ENCODE assay signal across 31 cellular contexts in genomic region chr1:173240609-173241008, GRCh38.
"Had no signal": no experiment of that assay in that cellular context is flagged by ENCODE, and none has a peak within 500 bp of the region (broad histone marks: within the 10 kb centered on the region; RNA-seq: fewer than 3 reads in every experiment).

No MANE protein-coding gene starts in this region.

- ATAC-seq: activated naive CD8-positive, alpha-beta T cell treated with anti-CD3 and anti-CD28 coated beads, Interleukin-2, amount 50 U/mL, for 24 hours; activated T-cell treated with anti-CD3 and anti-CD28 coated beads, Interleukin-2, amount 50 U/mL, for 4 hours had no signal

- H3K4me3 ChIP-seq: ascending aorta had no signal

- H3K36me3 ChIP-seq: ascending aorta had no signal

- H3K27ac ChIP-seq: ascending aorta, VCaP had no signal

- H3K27me3 ChIP-seq: ascending aorta had no signal

- H3K36me3 Mint-ChIP-seq: activated naive CD4-positive, alpha-beta T cell treated with anti-CD3 and anti-CD28 coated beads, Interleukin-2, amount 10 ng/mL, durations not matched to agents 7 days and 5 days; brain had no signal

- H3K4me1 ChIP-seq: ascending aorta had no signal

- DNase-seq: activated B cell treated with CpG ODN at 0.5 μM for 24 hours; activated CD4-positive, alpha-beta memory T cell treated with anti-CD3 and anti-CD28 coated beads for 36 hours; activated CD4-positive, alpha-beta T cell treated with anti-CD3 and anti-CD28 coated beads for 4 hours; activated CD4-positive, alpha-beta T cell treated with anti-CD3 and anti-CD28 coated beads, Interleukin-2, amount 10 ng/mL, durations not matched to agents 24 days and 14 days; activated CD4-positive, alpha-beta T cell treated with anti-CD3 and anti-CD28 coated beads, Interleukin-2, amount 50 U/mL, for 1 hour; activated CD4-positive, alpha-beta T cell treated with anti-CD3 and anti-CD28 coated beads, Interleukin-2, amount 50 U/mL, for 4 hours; activated CD4-positive, CD25-positive, alpha-beta regulatory T cell treated with anti-CD3 and anti-CD28 coated beads, Interleukin-2, amount 50 U/mL, for 72 hours; activated CD8-positive, alpha-beta memory T cell treated with anti-CD3 and anti-CD28 coated beads, Interleukin-2, amount 50 U/mL, for 4 hours; activated effector memory CD4-positive, alpha-beta T cell treated with Interleukin-2 at 50 U/mL for 16 hours; activated gamma-delta T cell; activated naive CD4-positive, alpha-beta T cell treated with anti-CD3 and anti-CD28 coated beads, Interleukin-2, amount 10 ng/mL, durations not matched to agents 7 days and 5 days; activated naive CD4-positive, alpha-beta T cell treated with Interleukin-2 at 50 U/mL for 16 hours; activated naive CD8-positive, alpha-beta T cell treated with anti-CD3 and anti-CD28 coated beads, Interleukin-2, amount 10 ng/mL, durations not matched to agents 7 days and 5 days; activated naive CD8-positive, alpha-beta T cell treated with anti-CD3 and anti-CD28 coated beads, Interleukin-2, amount 50 U/mL, for 24 hours; activated T-cell treated with anti-CD3 and anti-CD28 coated beads for 4 hours; activated T-cell treated with anti-CD3 and anti-CD28 coated beads, Interleukin-2, amount 50 U/mL, for 1 hour; activated T-cell treated with anti-CD3 and anti-CD28 coated beads, Interleukin-2, amount 50 U/mL, for 4 hours; amygdala; anterior cingulate cortex; central memory CD4-positive, alpha-beta T cell; T-helper 1 cell; T-helper 2 cell; T-helper 9 cell had no signal

- H3K27me3 Mint-ChIP-seq: activated B cell treated with CpG ODN at 0.5 μM for 24 hours; activated CD4-positive, alpha-beta memory T cell treated with anti-CD3 and anti-CD28 coated beads for 36 hours; activated CD4-positive, alpha-beta T cell treated with anti-CD3 and anti-CD28 coated beads, Interleukin-2, amount 10 ng/mL, durations not matched to agents 24 days and 14 days; activated naive CD4-positive, alpha-beta T cell treated with anti-CD3 and anti-CD28 coated beads, Interleukin-2, amount 10 ng/mL, durations not matched to agents 7 days and 5 days; activated naive CD4-positive, alpha-beta T cell treated with anti-CD3 and anti-CD28 coated beads, Interleukin-2, amount 50 U/mL, for 24 hours; activated naive CD8-positive, alpha-beta T cell; activated naive CD8-positive, alpha-beta T cell treated with anti-CD3 and anti-CD28 coated beads, Interleukin-2, amount 10 ng/mL, durations not matched to agents 7 days and 5 days; activated naive CD8-positive, alpha-beta T cell treated with anti-CD3 and anti-CD28 coated beads, Interleukin-2, amount 50 U/mL, for 24 hours had no signal

- H3K4me3 Mint-ChIP-seq: activated B cell treated with CpG ODN at 0.5 μM for 24 hours; activated CD4-positive, alpha-beta memory T cell treated with anti-CD3 and anti-CD28 coated beads for 36 hours; activated CD4-positive, alpha-beta T cell treated with anti-CD3 and anti-CD28 coated beads, Interleukin-2, amount 10 ng/mL, durations not matched to agents 24 days and 14 days; activated naive CD4-positive, alpha-beta T cell treated with anti-CD3 and anti-CD28 coated beads, Interleukin-2, amount 10 ng/mL, durations not matched to agents 7 days and 5 days; activated naive CD4-positive, alpha-beta T cell treated with anti-CD3 and anti-CD28 coated beads, Interleukin-2, amount 50 U/mL, for 24 hours; activated naive CD8-positive, alpha-beta T cell; activated naive CD8-positive, alpha-beta T cell treated with anti-CD3 and anti-CD28 coated beads, Interleukin-2, amount 10 ng/mL, durations not matched to agents 7 days and 5 days; activated naive CD8-positive, alpha-beta T cell treated with anti-CD3 and anti-CD28 coated beads, Interleukin-2, amount 50 U/mL, for 24 hours; activated T-cell treated with anti-CD3 and anti-CD28 coated beads, Interleukin-2, amount 50 U/mL, for 4 hours; brain; T-helper 1 cell treated with Interleukin-12 subunit alpha and Interleukin-12 subunit beta and Interleukin-4 antibody, amounts not matched to agents 30 μg/mL and 1 μg/mL, for 36 hours; T-helper 2 cell treated with Interferon-gamma antibody and Interleukin-4, amounts not matched to agents 5 μg/mL and 100 μg/mL, for 36 hours had no signal

- H3K27ac Mint-ChIP-seq: activated B cell treated with CpG ODN at 0.5 μM for 24 hours; activated CD4-positive, alpha-beta memory T cell treated with anti-CD3 and anti-CD28 coated beads for 36 hours; activated CD4-positive, alpha-beta T cell treated with anti-CD3 and anti-CD28 coated beads, Interleukin-2, amount 10 ng/mL, durations not matched to agents 24 days and 14 days; activated naive CD4-positive, alpha-beta T cell treated with anti-CD3 and anti-CD28 coated beads, Interleukin-2, amount 10 ng/mL, durations not matched to agents 7 days and 5 days; activated naive CD4-positive, alpha-beta T cell treated with anti-CD3 and anti-CD28 coated beads, Interleukin-2, amount 50 U/mL, for 24 hours; activated naive CD8-positive, alpha-beta T cell; activated naive CD8-positive, alpha-beta T cell treated with anti-CD3 and anti-CD28 coated beads, Interleukin-2, amount 10 ng/mL, durations not matched to agents 7 days and 5 days; activated naive CD8-positive, alpha-beta T cell treated with anti-CD3 and anti-CD28 coated beads, Interleukin-2, amount 50 U/mL, for 24 hours; activated T-helper 2 cell treated with anti-CD3 and anti-CD28 coated beads, Interferon-gamma antibody, Interleukin-2, Interleukin-4, amounts not matched to agents 10 μg/mL and 5 μg/mL and 100 μg/mL, durations not matched to agents 14 hours and 24 hours and 36 hours; brain; T-helper 1 cell treated with Interleukin-12 subunit alpha and Interleukin-12 subunit beta and Interleukin-4 antibody, amounts not matched to agents 30 μg/mL and 1 μg/mL, for 36 hours; T-helper 2 cell treated with Interferon-gamma antibody and Interleukin-4, amounts not matched to agents 5 μg/mL and 100 μg/mL, for 36 hours had no signal

- H3K4me1 Mint-ChIP-seq: activated CD4-positive, alpha-beta T cell treated with anti-CD3 and anti-CD28 coated beads, Interleukin-2, amount 10 ng/mL, durations not matched to agents 24 days and 14 days; activated naive CD4-positive, alpha-beta T cell treated with anti-CD3 and anti-CD28 coated beads, Interleukin-2, amount 10 ng/mL, durations not matched to agents 7 days and 5 days; activated naive CD4-positive, alpha-beta T cell treated with anti-CD3 and anti-CD28 coated beads, Interleukin-2, amount 50 U/mL, for 24 hours; activated naive CD8-positive, alpha-beta T cell treated with anti-CD3 and anti-CD28 coated beads, Interleukin-2, amount 10 ng/mL, durations not matched to agents 7 days and 5 days; activated naive CD8-positive, alpha-beta T cell treated with anti-CD3 and anti-CD28 coated beads, Interleukin-2, amount 50 U/mL, for 24 hours; brain had no signal
